In the genomic region with DNA sequence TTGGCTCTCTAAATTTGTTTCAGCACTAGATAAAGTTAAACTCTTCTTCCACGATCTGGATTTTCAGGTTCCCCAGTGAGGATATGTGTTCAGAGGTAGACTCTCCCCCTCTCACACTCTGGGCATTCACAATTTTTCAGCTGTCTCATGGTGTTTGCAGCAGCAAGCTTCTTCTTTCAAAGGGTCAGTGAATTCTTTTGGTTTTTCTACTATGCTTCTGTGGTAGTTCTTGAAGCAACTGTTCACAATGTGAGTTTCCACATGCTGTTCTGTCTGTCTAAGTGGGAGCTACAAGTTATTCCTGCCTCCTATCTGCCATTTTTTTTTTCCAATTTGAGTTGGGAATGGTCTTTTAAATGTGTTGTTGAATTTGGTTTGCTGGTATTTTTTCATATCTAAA, we compare ENCODE assay signal across 23 cellular contexts. TPM values are rescaled to one million over a fixed set of nuclear protein-coding genes. Genes with fewer than 3 reads are reported as not detected.
DNase-seq lines count a peak whose midpoint lies in the region; ATAC-seq and TF ChIP-seq lines count a peak whose summit lies in the region.
"Had no signal": no experiment of that assay in that cellular context is flagged by ENCODE, and none has a peak within 500 bp of the region (broad histone marks: within the 10 kb centered on the region; RNA-seq: fewer than 3 reads in every experiment).

No MANE protein-coding gene starts in this region.

- peak; percentile 9 for ATAC-seq in GM18498 (IDR thresholded peaks at IDR 0.05; ENCODE audit: unreplicated experiment)
- peak; percentile 8 for ATAC-seq in GM21576 (IDR thresholded peaks at IDR 0.05; ENCODE audit: unreplicated experiment)
- peak; percentile 4 for ATAC-seq in HG03103 (IDR thresholded peaks at IDR 0.05; ENCODE audit: low read depth, unreplicated experiment)
- ATAC-seq in sciatic nerve, result no peak
- ATAC-seq: PC-3, psoas muscle, T-helper 17 cell had no signal

- no peaks in the 10 kb centered on the region for H3F3A ChIP-seq in PC-9 (ENCODE audit: insufficient read depth, low read depth)

- H3K9me3 Mint-ChIP-seq in mesothelial cell of epicardium, result peaks cover 21% of the 10 kb centered on the region

- H3K36me3 Mint-ChIP-seq in mesothelial cell of epicardium, result no peaks in the 10 kb centered on the region
- H3K36me3 Mint-ChIP-seq: CD14-positive monocyte had no signal

- peak overlapping the region; percentile 14; the same call in 1 of the 2 replicates for H3K4me2 ChIP-seq in PC-9

- CTCF ChIA-PET in PC-9 (lab: Charles Lee), result no interaction called here

- H3K27ac Mint-ChIP-seq in mesothelial cell of epicardium, result no peak overlapping the region
- H3K27ac Mint-ChIP-seq: CD14-positive monocyte, H9, T-helper 17 cell had no signal

- no TSS peak for BruUV-seq in PC-9 (replicated peaks; lab: Mats Ljungman, UMichigan)

- H2AFZ ChIP-seq in PC-9, result no peak overlapping the region

- H3K4me3 ChIP-seq in PC-9, result no peak overlapping the region
- H3K4me3 ChIP-seq in MG63, result no peak overlapping the region
- H3K4me3 ChIP-seq: psoas muscle, spleen had no signal

- TF ChIP-seq CTCF in PC-9 (conservative IDR thresholded peaks at IDR 0.05), result no peak
- TF ChIP-seq CTCF in mesothelial cell of epicardium (IDR thresholded peaks at IDR 0.05; ENCODE audit: unreplicated experiment), result no peak

- no peaks in the 10 kb centered on the region for H3K79me2 ChIP-seq in PC-9 (ENCODE audit: low read depth)

- H3K4me3 Mint-ChIP-seq in mesothelial cell of epicardium, result no peak overlapping the region
- H3K4me3 Mint-ChIP-seq: CD14-positive monocyte, H9, neural crest cell, T-helper 17 cell had no signal

- no peaks in the 10 kb centered on the region for H3K9me2 ChIP-seq in PC-9 (ENCODE audit: insufficient read depth)

- DNase-seq in PC-9 (no peak), DMS53 treated with DMSO at 0.1 percent for 48 hours (lab: John Stamatoyannopoulos, UW; ENCODE audit: unreplicated experiment) (no peak), sciatic nerve (ENCODE audit: low spot score) (no peak), MG63 (no peak), mesothelial cell of epicardium (ENCODE audit: low spot score in 2 of 2, unreplicated experiment in 2 of 2) (no peak)
- DNase-seq: activated CD4-positive, alpha-beta T cell treated with anti-CD3 and anti-CD28 coated beads, Interleukin-2, amount 50 U/mL, for 1 hour; activated gamma-delta T cell treated with Interleukin-2 at 50 U/mL for 16 hours; GDM1; H9; kidney glomerular epithelial cell; NCI-H1417 treated with DMSO at 0.1 percent for 48 hours; PC-3; psoas muscle; SIG-M5; spleen; T-helper 17 cell had no signal

- no peaks in the 10 kb centered on the region for H4K20me1 ChIP-seq in PC-9 (ENCODE audit: insufficient read depth)

- no peak overlapping the region for H3K27ac ChIP-seq in PC-9
- H3K27ac ChIP-seq: epithelial cell of prostate, psoas muscle, spleen, VCaP had no signal

- H3K36me3 ChIP-seq in PC-9 (ENCODE audit: low read depth) (no peaks in the 10 kb centered on the region), MG63 (no peaks in the 10 kb centered on the region)
- H3K36me3 ChIP-seq: spleen had no signal

- H3K4me1 Mint-ChIP-seq in mesothelial cell of epicardium, result no peaks in the 10 kb centered on the region
- H3K4me1 Mint-ChIP-seq: CD14-positive monocyte, T-helper 17 cell had no signal

- intact Hi-C loops in PC-9 (cut with micrococcal nuclease; ENCODE audit: unreplicated experiment) (no loop called here), sciatic nerve (cut with DNase I) (no loop called here)

- POLR2A ChIA-PET in PC-9 (lab: Charles Lee; ENCODE audit: unreplicated experiment), result no interaction called here

- H3K4me1 ChIP-seq in PC-9 (replicated peaks; ENCODE audit: insufficient read depth), result no peaks in the 10 kb centered on the region
- H3K4me1 ChIP-seq: psoas muscle, spleen had no signal

- H3K27me3 Mint-ChIP-seq in mesothelial cell of epicardium (ENCODE audit: low read depth), result peaks cover 9% of the 10 kb centered on the region

- H3K27me3 ChIP-seq in PC-9 (ENCODE audit: insufficient read depth, low read depth), result no peaks in the 10 kb centered on the region
- no peaks in the 10 kb centered on the region for H3K27me3 ChIP-seq in MG63
- H3K27me3 ChIP-seq: spleen had no signal

- H3K9me3 ChIP-seq in PC-9 (ENCODE audit: insufficient read depth, low read depth), result peaks cover 8% of the 10 kb centered on the region; the same call in 1 of the 2 replicates
- no peaks in the 10 kb centered on the region; the same call in none of the 2 replicates for H3K9me3 ChIP-seq in MG63
- H3K9me3 ChIP-seq: psoas muscle had no signal

RNA-seq across cellular contexts. Expression of a gene that starts 25.4 kb away (rescaled TPM):
- total RNA-seq in PC-9 (2021) (2.1 and 3.4 TPM in 2 replicates), sciatic nerve (426 TPM), mesothelial cell of epicardium (2.5 to 2.7 TPM (median 2.7 TPM) in 3 replicates)
- total RNA-seq in MG63 (2014; rRNA removed; shearing (Covaris generic); ENCODE audit: low replicate concordance), result 0.92 TPM in 1 of 2 replicates, not detected in the other

Comparison
In these comparisons a context has a peak if more than half of its experiments do, and no peak if none do; other contexts are left out.
1. RNA of a gene that starts 25.4 kb away (total RNA-seq): 426 TPM in sciatic nerve (single experiment); 2.1 to 3.4 TPM in PC-9, 2.5 to 2.7 TPM in mesothelial cell of epicardium and 0.92 TPM in MG63; every median in the first group is over 10 times any median in the second.